In the genomic region with DNA sequence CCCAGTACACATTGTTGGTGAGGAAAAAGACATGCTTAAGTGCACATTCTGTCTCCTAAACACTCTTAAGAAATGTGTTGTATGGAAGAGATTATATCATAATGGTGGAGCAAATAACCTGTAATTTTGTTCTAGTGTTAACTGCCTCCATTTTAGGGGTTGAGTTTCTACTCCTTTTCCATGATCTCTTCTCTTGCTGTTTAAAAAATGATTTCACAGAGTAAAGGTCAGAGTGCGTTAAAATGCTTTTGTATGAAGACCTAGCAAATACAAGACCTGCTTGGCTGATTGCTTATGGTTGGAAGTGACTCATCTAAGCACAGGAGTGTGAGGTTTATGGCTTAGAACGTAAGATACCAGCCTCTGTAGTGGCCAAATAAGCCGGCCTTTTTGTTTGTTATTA, we compare ENCODE assay signal across 10 cellular contexts.
DNase-seq lines count a peak whose midpoint lies in the region; ATAC-seq and TF ChIP-seq lines count a peak whose summit lies in the region.
"Had no signal": no experiment of that assay in that cellular context is flagged by ENCODE, and none has a peak within 500 bp of the region (broad histone marks: within the 10 kb centered on the region; RNA-seq: fewer than 3 reads in every experiment).

No MANE protein-coding gene starts in this region.

- peak; percentile 26 for ATAC-seq in GM18868 (IDR thresholded peaks at IDR 0.05; ENCODE audit: unreplicated experiment)
- ATAC-seq: right cardiac atrium had no signal

- H3K4me2 ChIP-seq in mammary epithelial cell (ENCODE audit: insufficient read depth, low read depth, low read length) (no peak overlapping the region), neural cell (ENCODE audit: low read length) (no peak overlapping the region)

- H3K27ac ChIP-seq in mammary epithelial cell (ENCODE audit: insufficient read depth, low read depth, low read length) (no peak overlapping the region), neural cell (ENCODE audit: low read length) (no peak overlapping the region), ovary (no peak overlapping the region)
- H3K27ac ChIP-seq: RWPE1 had no signal

- no peak for TF ChIP-seq POLR2A in NB4 (IDR thresholded peaks at IDR 0.05; ENCODE audit: extremely low read depth, insufficient read length)
- TF ChIP-seq POLR2A in ovary (IDR thresholded peaks at IDR 0.05), result no peak

- DNase-seq in NB4 (ENCODE audit: low read depth) (peak; percentile 15), mammary epithelial cell (peak; percentile 20), hepatic stellate cell (ENCODE audit: low spot score) (no peak), ovary (no peak)
- DNase-seq in activated CD8-positive, alpha-beta memory T cell treated with anti-CD3 and anti-CD28 coated beads, Interleukin-2, amount 50 U/mL, for 4 hours, result no peak
- DNase-seq: KBM-7, right cardiac atrium had no signal

- H3K4me1 ChIP-seq in mammary epithelial cell (ENCODE audit: insufficient read depth, low read length) (peaks cover 25% of the 10 kb centered on the region), ovary (ENCODE audit: insufficient read depth) (no peaks in the 10 kb centered on the region)

- no peaks in the 10 kb centered on the region for H3K9me3 ChIP-seq in mammary epithelial cell (replicated peaks; ENCODE audit: insufficient read depth, low read length)
- no peaks in the 10 kb centered on the region for H3K9me3 ChIP-seq in neural cell (ENCODE audit: low read length)
- H3K9me3 ChIP-seq in ovary, result no peaks in the 10 kb centered on the region

- intact Hi-C loops in mammary epithelial cell (cut with micrococcal nuclease) (no loop called here), ovary (cut with DNase I) (no loop called here)

- H4K20me1 ChIP-seq in mammary epithelial cell (ENCODE audit: insufficient read depth, low read length), result peaks cover 2% of the 10 kb centered on the region
- no peaks in the 10 kb centered on the region for H4K20me1 ChIP-seq in neural cell (ENCODE audit: insufficient read depth)

- H3K36me3 ChIP-seq in mammary epithelial cell (ENCODE audit: insufficient read depth, low read length), result peaks cover 2% of the 10 kb centered on the region
- no peaks in the 10 kb centered on the region for H3K36me3 ChIP-seq in neural cell (ENCODE audit: insufficient read depth, low read length)
- no peaks in the 10 kb centered on the region for H3K36me3 ChIP-seq in ovary

- H3K4me3 ChIP-seq in NB4 (ENCODE audit: low read depth, low read length) (no peak overlapping the region), mammary epithelial cell (replicated peaks in 1 of 3; ENCODE audit: insufficient read depth in 1 of 3, low read depth in 2 of 3, low read length in 3 of 3) (no peak overlapping the region), neural cell (ENCODE audit: low read length) (no peak overlapping the region), ovary (no peak overlapping the region)

- H3K9me2 ChIP-seq in neural cell (ENCODE audit: insufficient read depth, low read length), result no peaks in the 10 kb centered on the region

- no peak overlapping the region for H2AFZ ChIP-seq in mammary epithelial cell (ENCODE audit: low read depth, low read length)
- no peak overlapping the region for H2AFZ ChIP-seq in neural cell (ENCODE audit: low read depth, low read length)

- in situ Hi-C loops in mammary epithelial cell (cut with MboI; ENCODE audit: low sequenced_read_pairs in 2 of 2), result no loop called here

- H3F3A ChIP-seq in neural cell (ENCODE audit: insufficient read depth, low read length, poor library complexity, severe bottlenecking), result no peaks in the 10 kb centered on the region

- no peak overlapping the region for H3K9ac ChIP-seq in mammary epithelial cell (ENCODE audit: insufficient read depth, low read length)
- no peak overlapping the region for H3K9ac ChIP-seq in neural cell (ENCODE audit: low read length)

- dilution Hi-C loops in mammary epithelial cell (cut with HindIII; ENCODE audit: low sequenced_read_pairs), result no loop called here

- 87% methylated on average over 3 of the region's 3 CpGs for whole genome bisulfite sequencing in mammary epithelial cell (ENCODE audit: low coverage, missing lambda C conversion rate)
- WGBS in ovary, 3 donors, result 60 to 71% (median 61%) methylated on average over 3 of the region's 3 CpGs

- peaks cover 56% of the 10 kb centered on the region for H3K79me2 ChIP-seq in mammary epithelial cell (ENCODE audit: insufficient read depth, low read length)
- H3K79me2 ChIP-seq in neural cell (replicated peaks; ENCODE audit: insufficient read depth, low read length), result no peaks in the 10 kb centered on the region

- TF ChIP-seq EP300 in neural cell (conservative IDR thresholded peaks at IDR 0.05; ENCODE audit: poor library complexity, severe bottlenecking), result no peak
- no peak for TF ChIP-seq EP300 in ovary (IDR thresholded peaks at IDR 0.05)

- BruUV-seq in mammary epithelial cell (replicated peaks; lab: Mats Ljungman, UMichigan), result no TSS peak

- H3K27me3 ChIP-seq in mammary epithelial cell (ENCODE audit: insufficient read depth, low read length) (no peaks in the 10 kb centered on the region), neural cell (ENCODE audit: insufficient read depth, low read depth, low read length) (no peaks in the 10 kb centered on the region), ovary (no peaks in the 10 kb centered on the region)

- CTCF ChIA-PET in mammary epithelial cell (lab: Charles Lee; ENCODE audit: low non-redundant PET), result no interaction called here

- TF ChIP-seq CTCF in NB4 (IDR thresholded peaks at IDR 0.05; ENCODE audit: low read depth, low read length), result no peak
- TF ChIP-seq CTCF in mammary epithelial cell (conservative IDR thresholded peaks at IDR 0.05 in 1 of 2, IDR thresholded peaks at IDR 0.05 in 1 of 2; ENCODE audit: extremely low read depth in 1 of 2, insufficient read depth in 1 of 2, low read depth in 1 of 2, low read length in 2 of 2), result no peak
- TF ChIP-seq CTCF in neural cell (IDR thresholded peaks at IDR 0.05; ENCODE audit: poor library complexity, severe bottlenecking), result no peak
- TF ChIP-seq CTCF in ovary (IDR thresholded peaks at IDR 0.05), result no peak

- no peak for TF ChIP-seq RAD21 in neural cell (conservative IDR thresholded peaks at IDR 0.05)

TF ChIP-seq in neural cell, 6 proteins besides CTCF, POLR2A, EP300 and RAD21:
- TF ChIP-seq POLR2AphosphoS5 (IDR thresholded peaks at IDR 0.05), result peak; percentile 7
- TF ChIP-seq, protein P1, sequence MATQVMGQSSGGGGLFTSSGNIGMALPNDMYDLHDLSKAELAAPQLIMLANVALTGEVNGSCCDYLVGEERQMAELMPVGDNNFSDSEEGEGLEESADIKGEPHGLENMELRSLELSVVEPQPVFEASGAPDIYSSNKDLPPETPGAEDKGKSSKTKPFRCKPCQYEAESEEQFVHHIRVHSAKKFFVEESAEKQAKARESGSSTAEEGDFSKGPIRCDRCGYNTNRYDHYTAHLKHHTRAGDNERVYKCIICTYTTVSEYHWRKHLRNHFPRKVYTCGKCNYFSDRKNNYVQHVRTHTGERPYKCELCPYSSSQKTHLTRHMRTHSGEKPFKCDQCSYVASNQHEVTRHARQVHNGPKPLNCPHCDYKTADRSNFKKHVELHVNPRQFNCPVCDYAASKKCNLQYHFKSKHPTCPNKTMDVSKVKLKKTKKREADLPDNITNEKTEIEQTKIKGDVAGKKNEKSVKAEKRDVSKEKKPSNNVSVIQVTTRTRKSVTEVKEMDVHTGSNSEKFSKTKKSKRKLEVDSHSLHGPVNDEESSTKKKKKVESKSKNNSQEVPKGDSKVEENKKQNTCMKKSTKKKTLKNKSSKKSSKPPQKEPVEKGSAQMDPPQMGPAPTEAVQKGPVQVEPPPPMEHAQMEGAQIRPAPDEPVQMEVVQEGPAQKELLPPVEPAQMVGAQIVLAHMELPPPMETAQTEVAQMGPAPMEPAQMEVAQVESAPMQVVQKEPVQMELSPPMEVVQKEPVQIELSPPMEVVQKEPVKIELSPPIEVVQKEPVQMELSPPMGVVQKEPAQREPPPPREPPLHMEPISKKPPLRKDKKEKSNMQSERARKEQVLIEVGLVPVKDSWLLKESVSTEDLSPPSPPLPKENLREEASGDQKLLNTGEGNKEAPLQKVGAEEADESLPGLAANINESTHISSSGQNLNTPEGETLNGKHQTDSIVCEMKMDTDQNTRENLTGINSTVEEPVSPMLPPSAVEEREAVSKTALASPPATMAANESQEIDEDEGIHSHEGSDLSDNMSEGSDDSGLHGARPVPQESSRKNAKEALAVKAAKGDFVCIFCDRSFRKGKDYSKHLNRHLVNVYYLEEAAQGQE (IDR thresholded peaks at IDR 0.05; ENCODE audit: borderline replicate concordance), result no peak

Comparison
In these comparisons a context has a peak if more than half of its experiments do, and no peak if none do; other contexts are left out.
1. DNase-seq: peak in NB4 (single experiment) and mammary epithelial cell (single experiment); none in activated CD8-positive, alpha-beta memory T cell treated with anti-CD3 and anti-CD28 coated beads, Interleukin-2, amount 50 U/mL, for 4 hours (single experiment), hepatic stellate cell (single experiment) and ovary (0 of 5).